In genomic region chr16:29710227-29711219, GRCh38 we compare ENCODE assay signal across 8 cellular contexts. TPM values are rescaled to one million over a fixed set of nuclear protein-coding genes. Genes with fewer than 3 reads are reported as not detected.
A peak's percentile ranks its signal among the peaks of the same experiment; 100 is the strongest.
DNase-seq lines count a peak whose midpoint lies in the region; ATAC-seq and TF ChIP-seq lines count a peak whose summit lies in the region.

No MANE protein-coding gene starts in this region.

- intact Hi-C loops in thyroid gland (cut with DNase I), result no loop called here

- peaks cover 14% of the 10 kb centered on the region for H3K4me1 Mint-ChIP-seq in memory B cell

- peak; percentile 99 for ATAC-seq in memory B cell (ENCODE audit: low read depth)
- no peak for ATAC-seq in GM21515 (IDR thresholded peaks at IDR 0.05; ENCODE audit: unreplicated experiment)

- peaks cover 3% of the 10 kb centered on the region for H3K27me3 Mint-ChIP-seq in memory B cell

- H3K27me3 ChIP-seq in thyroid gland, result no peaks in the 10 kb centered on the region

- H3K36me3 ChIP-seq in thyroid gland, result no peaks in the 10 kb centered on the region

- TF ChIP-seq CTCF in thyroid gland (IDR thresholded peaks at IDR 0.05), result peak in 5 of 6 experiments; percentile 19 to 68 (median 60)

- WGBS in thyroid gland, 2 donors, result 48 to 57% methylated on average over 17 of the region's 17 CpGs

- no peak overlapping the region for H3K27ac Mint-ChIP-seq in memory B cell

- no peaks in the 10 kb centered on the region for H3K36me3 Mint-ChIP-seq in memory B cell

- H3K27ac ChIP-seq in thyroid gland, result no peak overlapping the region

- H3K4me3 Mint-ChIP-seq in memory B cell, result peak overlapping the region; percentile 34

- H3K4me3 ChIP-seq in thyroid gland (replicated peaks in 1 of 3), result no peak overlapping the region

- no peak for TF ChIP-seq POLR2A in thyroid gland (IDR thresholded peaks at IDR 0.05)

- no peaks in the 10 kb centered on the region for H3K9me3 ChIP-seq in thyroid gland

- peak; percentile 14 for DNase-seq in NCI-H345 (lab: John Stamatoyannopoulos, UW)
- no peak for DNase-seq in NCI-H345 treated with DMSO at 0.1 percent for 48 hours (lab: John Stamatoyannopoulos, UW; ENCODE audit: unreplicated experiment)
- DNase-seq in HS-5 (ENCODE audit: low read depth), result peak; percentile 38
- DNase-seq in SW480 (ENCODE audit: low spot score), result peak; percentile 72
- peak; percentile 37 to 64 for DNase-seq in dermis microvascular lymphatic vessel endothelial cell (ENCODE audit: low read depth in 2 of 2)
- peak in 1 of 2 donors; percentile 60 for DNase-seq in memory B cell (ENCODE audit: low spot score in 2 of 2)
- no peak for DNase-seq in thyroid gland

- H3K9me3 Mint-ChIP-seq in memory B cell, result no peaks in the 10 kb centered on the region

- H3K4me1 ChIP-seq in thyroid gland, result no peaks in the 10 kb centered on the region

RNA-seq across cellular contexts. Expression of gene QPRT, which starts 31.5 kb away (rescaled TPM):
- 0.13 and 0.25 TPM in 2 replicates for total RNA-seq in dermis microvascular lymphatic vessel endothelial cell
- total RNA-seq in thyroid gland, result 1 to 10 TPM; 1.7 to 5.6 (median 3.0) TPM

RNA-seq across cellular contexts. Expression of gene C16orf54, which starts 35.3 kb away (rescaled TPM):
- not detected in 2 replicates for total RNA-seq in dermis microvascular lymphatic vessel endothelial cell
- under 1 TPM; 0.22 to 0.83 (median 0.37) TPM for total RNA-seq in thyroid gland

RNA-seq across cellular contexts. Expression of gene SPN, which starts 47.5 kb away (rescaled TPM):
- total RNA-seq in dermis microvascular lymphatic vessel endothelial cell (under 0.01 TPM in 1 of 2 replicates, not detected in the other), thyroid gland (1 to 10 TPM in 1 of 4 donors, under 1 TPM in 3; 0.67 to 3.4 (median 0.86) TPM)

Comparison
In these comparisons a context has a peak if more than half of its experiments do, and no peak if none do; other contexts are left out.
1. DNase-seq: peak in NCI-H345 (single experiment), HS-5 (single experiment), SW480 (single experiment) and dermis microvascular lymphatic vessel endothelial cell (2 of 2); none in NCI-H345 treated with DMSO at 0.1 percent for 48 hours (single experiment) and thyroid gland (0 of 2).